In the genomic region with DNA sequence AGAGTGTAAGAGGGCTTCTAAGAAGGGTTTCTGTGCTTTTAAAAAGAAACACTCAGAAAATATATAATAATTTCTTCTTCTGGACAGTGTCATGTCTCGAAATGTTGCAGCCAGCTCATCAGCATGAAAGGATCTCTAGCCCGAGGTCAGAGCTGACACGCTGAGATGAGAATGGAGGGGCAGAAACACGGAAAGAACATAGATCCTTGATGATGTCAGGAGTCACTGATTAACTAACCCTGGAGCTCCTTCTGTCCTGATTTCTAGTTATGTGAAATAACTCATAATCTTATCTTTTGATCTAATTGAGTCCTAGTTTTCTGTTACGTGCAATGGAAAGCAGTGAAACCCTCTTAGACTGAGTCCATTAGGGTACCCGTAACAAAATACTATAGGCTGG, we compare ENCODE assay signal across 15 cellular contexts. TPM values are rescaled to one million over a fixed set of nuclear protein-coding genes. Genes with fewer than 3 reads are reported as not detected.
"Had no signal": no experiment of that assay in that cellular context is flagged by ENCODE, and none has a peak within 500 bp of the region (broad histone marks: within the 10 kb centered on the region; RNA-seq: fewer than 3 reads in every experiment).

No MANE protein-coding gene starts in this region.

- H3K27me3 ChIP-seq: brain microvascular endothelial cell, uterus had no signal

- H3K27ac ChIP-seq: brain microvascular endothelial cell, heart left ventricle, prostate gland, uterus had no signal

- H3K4me3 ChIP-seq: heart left ventricle, lung, prostate gland, uterus had no signal

- H3K36me3 ChIP-seq: brain microvascular endothelial cell, heart left ventricle, prostate gland, uterus had no signal

- DNase-seq: activated CD4-positive, alpha-beta T cell treated with anti-CD3 and anti-CD28 coated beads, Interleukin-2, amount 50 U/mL, for 1 hour; activated gamma-delta T cell; activated T-cell treated with anti-CD3 and anti-CD28 coated beads, Interleukin-2, amount 50 U/mL, for 1 hour; amygdala; brain microvascular endothelial cell; heart left ventricle; occipital lobe; stimulated activated CD4-positive, alpha-beta T cell treated with anti-CD3 and anti-CD28 coated beads, Interleukin-12 subunit alpha, Interleukin-12 subunit beta, amount 100 ng/mL, for 4 hours; stimulated activated CD4-positive, alpha-beta T cell treated with anti-CD3 and anti-CD28 coated beads, Interleukin-4, amount 100 ng/mL, for 24 hours; uterus had no signal

- H3K9me3 ChIP-seq: heart left ventricle, prostate gland, uterus had no signal

- H3K4me1 ChIP-seq: heart left ventricle, prostate gland, uterus had no signal

RNA-seq across cellular contexts. Expression of a gene that starts 10.3 kb away (rescaled TPM):
- total RNA-seq: fibroblast of lung; mononuclear cell; natural killer cell treated with Interleukin-12 subunit alpha and Interleukin-12 subunit beta and Interleukin-15 and Interleukin-18, amount 100 ng/mL, for 72 hours had no signal
